8 cellular contexts compared by ENCODE assay signal in the genomic region with DNA sequence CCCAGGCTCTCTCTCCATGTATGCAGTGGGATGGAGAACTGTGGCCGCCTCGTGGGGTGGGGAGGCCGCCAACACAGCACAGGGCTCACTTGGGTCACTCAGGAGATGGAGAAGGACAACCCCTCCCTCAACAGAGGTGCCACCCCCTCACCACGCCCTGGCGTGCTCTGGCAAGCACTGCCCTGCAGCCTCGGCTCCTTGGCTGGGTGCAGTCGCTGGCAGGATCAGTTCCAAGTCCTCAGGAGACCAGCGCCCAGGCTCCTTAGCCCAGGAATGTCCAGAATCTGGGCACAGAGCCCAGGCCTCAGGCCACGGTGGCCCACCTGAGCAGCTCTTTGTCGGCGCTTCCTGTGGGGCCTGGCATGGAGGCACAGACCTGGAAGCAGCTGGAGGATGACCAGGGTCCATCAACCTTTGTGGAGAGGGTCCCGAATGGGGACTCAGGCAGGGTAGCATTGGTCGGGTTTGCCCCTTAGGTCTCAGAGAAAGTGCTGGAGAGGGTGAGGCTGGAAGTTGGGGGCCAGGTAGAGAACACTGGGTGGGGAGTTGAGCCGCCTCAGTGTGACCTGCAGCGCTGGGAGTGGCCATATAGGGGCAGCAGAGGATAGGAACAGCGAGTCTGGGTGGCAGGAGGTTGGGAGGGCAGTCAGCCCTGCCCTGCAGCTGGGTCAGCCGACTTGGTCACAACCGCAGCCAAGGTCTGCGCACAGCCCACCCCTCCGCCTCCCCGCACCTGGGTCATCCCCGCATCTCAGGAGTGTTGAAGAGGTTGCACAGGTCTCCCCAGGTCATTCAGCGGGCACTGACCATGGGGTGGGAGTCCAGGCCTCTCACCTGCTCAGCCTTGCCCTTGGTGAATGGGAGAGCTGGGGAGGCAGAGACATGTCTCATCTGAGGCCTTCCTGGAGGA. TPM values are rescaled to one million over a fixed set of nuclear protein-coding genes. Genes with fewer than 3 reads are reported as not detected.
DNase-seq lines count a peak whose midpoint lies in the region; ATAC-seq and TF ChIP-seq lines count a peak whose summit lies in the region.

No MANE protein-coding gene starts in this region.

- no peaks in the 10 kb centered on the region for H3K9me3 Mint-ChIP-seq in dendritic cell treated with granulocyte-macrophage colony-stimulating factor and Interleukin-4, amounts not matched to agents 40 ng/mL and 50 ng/mL, for 4 days

- WGBS in right lobe of liver (ENCODE audit: insufficient coverage, low coverage, low lambda C conversion rate, missing lambda C conversion rate), result 14% methylated on average over 5 of the region's 23 CpGs

- peak; percentile 82 to 96 (median 84) for TF ChIP-seq CTCF in right lobe of liver (IDR thresholded peaks at IDR 0.05)

- H3K27ac Mint-ChIP-seq in dendritic cell treated with granulocyte-macrophage colony-stimulating factor and Interleukin-4, amounts not matched to agents 40 ng/mL and 50 ng/mL, for 4 days, result peak overlapping the region; percentile 78

- H3K4me3 ChIP-seq in Jurkat, Clone E6-1 (ENCODE audit: low read length), result no peak overlapping the region
- no peak overlapping the region for H3K4me3 ChIP-seq in right lobe of liver

- H3K4me3 Mint-ChIP-seq in dendritic cell treated with granulocyte-macrophage colony-stimulating factor and Interleukin-4, amounts not matched to agents 40 ng/mL and 50 ng/mL, for 4 days, result no peak overlapping the region

- peaks cover 41% of the 10 kb centered on the region for H3K4me1 Mint-ChIP-seq in dendritic cell treated with granulocyte-macrophage colony-stimulating factor and Interleukin-4, amounts not matched to agents 40 ng/mL and 50 ng/mL, for 4 days (ENCODE audit: low read depth)

- no peak overlapping the region for H3K27ac ChIP-seq in right lobe of liver

- H3K27me3 Mint-ChIP-seq in dendritic cell treated with granulocyte-macrophage colony-stimulating factor and Interleukin-4, amounts not matched to agents 40 ng/mL and 50 ng/mL, for 4 days, result no peaks in the 10 kb centered on the region

- intact Hi-C loops in dendritic cell treated with granulocyte-macrophage colony-stimulating factor and Interleukin-4, amounts not matched to agents 40 ng/mL and 50 ng/mL, for 4 days (cut with micrococcal nuclease), result loop anchor here (2.0 to 10.0 kb wide), 2 partner anchors 57 to 335 kb away; no protein-coding TSS in a partner anchor
- intact Hi-C loops in right lobe of liver (cut with DNase I), result loop anchor here in 1 of 2 donors (10.0 kb wide), 1 partner anchor 45 kb away; no protein-coding TSS in a partner anchor

- DNase-seq in ELR (ENCODE audit: low read depth), result peak; percentile 76
- peak; percentile 15 for DNase-seq in Jurkat, Clone E6-1 (ENCODE audit: low read depth, low spot score)
- peak; percentile 43 for DNase-seq in T1000 (lab: John Stamatoyannopoulos, UW)
- peak; percentile 74 to 79 (median 74) for DNase-seq in right lobe of liver
- peak; percentile 15 for DNase-seq in stimulated activated CD8-positive, alpha-beta memory T cell treated with anti-CD3 and anti-CD28 coated beads, Interleukin-4, amount 100 ng/mL, for 24 hours (ENCODE audit: low read depth)
- DNase-seq in NCI-H526 treated with DMSO at 0.1 percent for 48 hours (lab: John Stamatoyannopoulos, UW), result no peak

- H3K27me3 ChIP-seq in right lobe of liver, result no peaks in the 10 kb centered on the region

- H3K36me3 Mint-ChIP-seq in dendritic cell treated with granulocyte-macrophage colony-stimulating factor and Interleukin-4, amounts not matched to agents 40 ng/mL and 50 ng/mL, for 4 days (ENCODE audit: low read depth), result no peaks in the 10 kb centered on the region

- no peak for TF ChIP-seq POLR2A in right lobe of liver (IDR thresholded peaks at IDR 0.05)

- no peaks in the 10 kb centered on the region for H3K9me3 ChIP-seq in right lobe of liver

- H3K36me3 ChIP-seq in right lobe of liver, result no peaks in the 10 kb centered on the region

- no peaks in the 10 kb centered on the region for H3K4me1 ChIP-seq in right lobe of liver

- peak; percentile 88 to 96 (median 95) for ATAC-seq in right lobe of liver
- ATAC-seq in GM19455 (IDR thresholded peaks at IDR 0.05; ENCODE audit: unreplicated experiment), result no peak

RNA-seq across cellular contexts. Expression of a gene that starts 8.2 kb away (rescaled TPM):
- polyA plus RNA-seq in Jurkat, Clone E6-1 (2012; ENCODE audit: insufficient read depth, insufficient read length), result 0.42 TPM
- total RNA-seq in right lobe of liver, result 1 to 10 TPM in 4 of 6 experiments, under 1 TPM in 2; 0.61 to 6.8 (median 2.0) TPM

RNA-seq across cellular contexts. Expression of a gene that starts 55.4 kb away (rescaled TPM):
- polyA plus RNA-seq in Jurkat, Clone E6-1 (2012; ENCODE audit: insufficient read depth, insufficient read length), result not detected
- total RNA-seq in right lobe of liver, result 10 to 100 TPM in 5 of 6 experiments, 1 to 10 TPM in 1; 8.5 to 34.7 (median 22.0) TPM
